Comparison of ENCODE assay signal across 23 cellular contexts in genomic region chr4:183936047-183936446, GRCh38. TPM values are rescaled to one million over a fixed set of nuclear protein-coding genes. Genes with fewer than 3 reads are reported as not detected.
A peak's percentile ranks its signal among the peaks of the same experiment; 100 is the strongest.
DNase-seq lines count a peak whose midpoint lies in the region; ATAC-seq and TF ChIP-seq lines count a peak whose summit lies in the region.
"Had no signal": no experiment of that assay in that cellular context is flagged by ENCODE, and none has a peak within 500 bp of the region (broad histone marks: within the 10 kb centered on the region; RNA-seq: fewer than 3 reads in every experiment).

No MANE protein-coding gene starts in this region.

- H3K56ac ChIP-seq in mesendoderm (ENCODE audit: low read length) = peak overlapping the region; percentile 25

- H3K23ac ChIP-seq in mesendoderm (ENCODE audit: low read length) = no peak overlapping the region

- H2BK120ac ChIP-seq in mesendoderm (ENCODE audit: low read depth, low read length) = no peak overlapping the region

- H2BK5ac ChIP-seq in mesendoderm (ENCODE audit: low read length) = no peak overlapping the region

- H3K27me3 Mint-ChIP-seq in brain = no peaks in the 10 kb centered on the region
- no peaks in the 10 kb centered on the region for H3K27me3 Mint-ChIP-seq in activated T-helper 2 cell treated with anti-CD3 and anti-CD28 coated beads, Interferon-gamma antibody, Interleukin-2, Interleukin-4, amounts not matched to agents 10 μg/mL and 5 μg/mL and 100 μg/mL, durations not matched to agents 14 hours and 24 hours and 36 hours (ENCODE audit: low read depth)
- peaks cover 6% of the 10 kb centered on the region for H3K27me3 Mint-ChIP-seq in activated T-helper 1 cell treated with anti-CD3 and anti-CD28 coated beads, Interleukin-12 subunit alpha, Interleukin-12 subunit beta, Interleukin-2, Interleukin-4 antibody, amounts not matched to agents 30 ng/mL and 10 ng/mL and 1 ng/mL, durations not matched to agents 14 hours and 24 hours and 36 hours (ENCODE audit: insufficient read depth)

- 43% methylated on average over 6 of the region's 6 CpGs for WGBS in right cardiac atrium
- WGBS in mesendoderm (ENCODE audit: extremely low coverage, insufficient coverage, low lambda C conversion rate) = no CpG with 5 or more reads among the region's 6 CpGs

- no peak overlapping the region for H3K4ac ChIP-seq in mesendoderm (ENCODE audit: low read depth, low read length)

- TF ChIP-seq CTCF in brain (conservative IDR thresholded peaks at IDR 0.05) = no peak

- H3K4me3 Mint-ChIP-seq in brain = peak overlapping the region; percentile 10 to 66 (median 49)
- H3K4me3 Mint-ChIP-seq in activated T-helper 2 cell treated with anti-CD3 and anti-CD28 coated beads, Interferon-gamma antibody, Interleukin-2, Interleukin-4, amounts not matched to agents 10 μg/mL and 5 μg/mL and 100 μg/mL, durations not matched to agents 14 hours and 24 hours and 36 hours (ENCODE audit: low read depth) = no peak overlapping the region
- H3K4me3 Mint-ChIP-seq in activated T-helper 1 cell treated with anti-CD3 and anti-CD28 coated beads, Interleukin-12 subunit alpha, Interleukin-12 subunit beta, Interleukin-2, Interleukin-4 antibody, amounts not matched to agents 30 ng/mL and 10 ng/mL and 1 ng/mL, durations not matched to agents 14 hours and 24 hours and 36 hours = no peak overlapping the region
- H3K4me3 Mint-ChIP-seq: CD8-positive, alpha-beta T cell had no signal

- H3K36me3 ChIP-seq in mesendoderm (ENCODE audit: control insufficient read depth, insufficient read depth, low read length) = no peaks in the 10 kb centered on the region
- H3K36me3 ChIP-seq: BLaER1 treated with 17β-estradiol and CSF1 and Interleukin-3, amounts not matched to agents 10 nM and 100 nM; SJCRH30 had no signal

- peaks cover 44% of the 10 kb centered on the region for H3K36me3 Mint-ChIP-seq in brain
- H3K36me3 Mint-ChIP-seq in activated T-helper 2 cell treated with anti-CD3 and anti-CD28 coated beads, Interferon-gamma antibody, Interleukin-2, Interleukin-4, amounts not matched to agents 10 μg/mL and 5 μg/mL and 100 μg/mL, durations not matched to agents 14 hours and 24 hours and 36 hours (ENCODE audit: low read depth) = no peaks in the 10 kb centered on the region
- no peaks in the 10 kb centered on the region for H3K36me3 Mint-ChIP-seq in activated T-helper 1 cell treated with anti-CD3 and anti-CD28 coated beads, Interleukin-12 subunit alpha, Interleukin-12 subunit beta, Interleukin-2, Interleukin-4 antibody, amounts not matched to agents 30 ng/mL and 10 ng/mL and 1 ng/mL, durations not matched to agents 14 hours and 24 hours and 36 hours (ENCODE audit: low read depth)
- H3K36me3 Mint-ChIP-seq: CD8-positive, alpha-beta T cell had no signal

- H4K8ac ChIP-seq in mesendoderm (ENCODE audit: low read depth, low read length) = no peak overlapping the region

- peak overlapping the region; percentile 14 to 84 (median 41) for H3K27ac Mint-ChIP-seq in brain
- no peak overlapping the region for H3K27ac Mint-ChIP-seq in activated T-helper 2 cell treated with anti-CD3 and anti-CD28 coated beads, Interferon-gamma antibody, Interleukin-2, Interleukin-4, amounts not matched to agents 10 μg/mL and 5 μg/mL and 100 μg/mL, durations not matched to agents 14 hours and 24 hours and 36 hours
- H3K27ac Mint-ChIP-seq in activated T-helper 1 cell treated with anti-CD3 and anti-CD28 coated beads, Interleukin-12 subunit alpha, Interleukin-12 subunit beta, Interleukin-2, Interleukin-4 antibody, amounts not matched to agents 30 ng/mL and 10 ng/mL and 1 ng/mL, durations not matched to agents 14 hours and 24 hours and 36 hours = no peak overlapping the region
- H3K27ac Mint-ChIP-seq: CD8-positive, alpha-beta T cell had no signal

- intact Hi-C loops in left ventricle myocardium superior (cut with micrococcal nuclease) (no loop called here), right cardiac atrium (cut with DNase I) (no loop called here)
- intact Hi-C loops in activated T-helper 2 cell treated with anti-CD3 and anti-CD28 coated beads, Interferon-gamma antibody, Interleukin-2, Interleukin-4, amounts not matched to agents 10 μg/mL and 5 μg/mL and 100 μg/mL, durations not matched to agents 14 hours and 24 hours and 36 hours (cut with micrococcal nuclease) = no loop called here
- intact Hi-C loops in activated T-helper 1 cell treated with anti-CD3 and anti-CD28 coated beads, Interleukin-12 subunit alpha, Interleukin-12 subunit beta, Interleukin-2, Interleukin-4 antibody, amounts not matched to agents 30 ng/mL and 10 ng/mL and 1 ng/mL, durations not matched to agents 14 hours and 24 hours and 36 hours (cut with micrococcal nuclease) = no loop called here

- no peak overlapping the region for H3K4me2 ChIP-seq in mesendoderm (ENCODE audit: low read length)
- H3K4me2 ChIP-seq: BLaER1 treated with 17β-estradiol and CSF1 and Interleukin-3, amounts not matched to agents 10 nM and 100 nM had no signal

- no peak overlapping the region for H2BK15ac ChIP-seq in mesendoderm (replicated peaks; ENCODE audit: low read depth)

- no peaks in the 10 kb centered on the region for H3K9me3 ChIP-seq in right cardiac atrium (ENCODE audit: control insufficient read depth, low read length)
- H3K9me3 ChIP-seq: BLaER1 treated with 17β-estradiol and CSF1 and Interleukin-3, amounts not matched to agents 10 nM and 100 nM; SJCRH30 had no signal

- H3K27ac ChIP-seq in right cardiac atrium (ENCODE audit: low read length) (no peak overlapping the region), mesendoderm (ENCODE audit: low read depth, low read length) (no peak overlapping the region)
- H3K27ac ChIP-seq: BLaER1 treated with 17β-estradiol and CSF1 and Interleukin-3, amounts not matched to agents 10 nM and 100 nM; RWPE1; SJCRH30 had no signal

- H2AK5ac ChIP-seq in mesendoderm (ENCODE audit: low read length) = no peak overlapping the region

- H3K4me1 ChIP-seq in right cardiac atrium (ENCODE audit: control insufficient read depth, insufficient read depth, low read length) = no peaks in the 10 kb centered on the region
- no peaks in the 10 kb centered on the region for H3K4me1 ChIP-seq in mesendoderm (ENCODE audit: control insufficient read depth, low read depth, low read length)
- H3K4me1 ChIP-seq: BLaER1 treated with 17β-estradiol and CSF1 and Interleukin-3, amounts not matched to agents 10 nM and 100 nM; SJCRH30 had no signal

- no peak for DNase-seq in left ventricle myocardium superior
- no peak for DNase-seq in right cardiac atrium
- no peak for DNase-seq in mesendoderm
- no peak for DNase-seq in DMS114 treated with DMSO at 0.1 percent for 48 hours (lab: John Stamatoyannopoulos, UW; ENCODE audit: unreplicated experiment)
- no peak for DNase-seq in mucosa of gallbladder (ENCODE audit: low spot score)
- DNase-seq in activated T-helper 2 cell treated with anti-CD3 and anti-CD28 coated beads, Interferon-gamma antibody, Interleukin-2, Interleukin-4, amounts not matched to agents 10 μg/mL and 5 μg/mL and 100 μg/mL, durations not matched to agents 14 hours and 24 hours and 36 hours (ENCODE audit: low spot score) = no peak
- no peak for DNase-seq in activated T-helper 1 cell treated with anti-CD3 and anti-CD28 coated beads, Interleukin-12 subunit alpha, Interleukin-12 subunit beta, Interleukin-2, Interleukin-4 antibody, amounts not matched to agents 30 ng/mL and 10 ng/mL and 1 ng/mL, durations not matched to agents 14 hours and 24 hours and 36 hours (ENCODE audit: low spot score)
- DNase-seq: Calu3; CD8-positive, alpha-beta T cell; DMS53; EL; KG1; NCI-H1417 treated with DMSO at 0.1 percent for 48 hours; NCI-H187 treated with DMSO at 0.1 percent for 48 hours; NCI-H345; NCI-H524 treated with DMSO at 0.1 percent for 48 hours; PC-3; SJCRH30 had no signal

- ATAC-seq in left ventricle myocardium superior = peak; percentile 58
- no peak for ATAC-seq in right cardiac atrium
- ATAC-seq: CD8-positive, alpha-beta T cell; HCT116; HepG2; PC-3 had no signal

- peaks cover 0 to 12% (median 7%) of the 10 kb centered on the region in 5 experiments for H3K9me3 Mint-ChIP-seq in brain
- no peaks in the 10 kb centered on the region for H3K9me3 Mint-ChIP-seq in activated T-helper 2 cell treated with anti-CD3 and anti-CD28 coated beads, Interferon-gamma antibody, Interleukin-2, Interleukin-4, amounts not matched to agents 10 μg/mL and 5 μg/mL and 100 μg/mL, durations not matched to agents 14 hours and 24 hours and 36 hours
- H3K9me3 Mint-ChIP-seq in activated T-helper 1 cell treated with anti-CD3 and anti-CD28 coated beads, Interleukin-12 subunit alpha, Interleukin-12 subunit beta, Interleukin-2, Interleukin-4 antibody, amounts not matched to agents 30 ng/mL and 10 ng/mL and 1 ng/mL, durations not matched to agents 14 hours and 24 hours and 36 hours = no peaks in the 10 kb centered on the region
- H3K9me3 Mint-ChIP-seq: CD8-positive, alpha-beta T cell had no signal

- no peak overlapping the region for H4K5ac ChIP-seq in mesendoderm (ENCODE audit: low read length)

- no peak overlapping the region for H3K4me3 ChIP-seq in right cardiac atrium (ENCODE audit: low read length)
- no peak overlapping the region for H3K4me3 ChIP-seq in mesendoderm (ENCODE audit: low read length)
- H3K4me3 ChIP-seq: BLaER1 treated with 17β-estradiol and CSF1 and Interleukin-3, amounts not matched to agents 10 nM and 100 nM; SJCRH30 had no signal

- H3K18ac ChIP-seq in mesendoderm (ENCODE audit: low read length) = no peak overlapping the region

- H3K9ac ChIP-seq in mesendoderm (ENCODE audit: low read length) = no peak overlapping the region
- H3K9ac ChIP-seq: BLaER1 treated with 17β-estradiol and CSF1 and Interleukin-3, amounts not matched to agents 10 nM and 100 nM had no signal

- H3K79me2 ChIP-seq in mesendoderm (ENCODE audit: control insufficient read depth, insufficient read depth, low read length) = peaks cover 27% of the 10 kb centered on the region

- no peaks in the 10 kb centered on the region for H3K27me3 ChIP-seq in right cardiac atrium (ENCODE audit: control insufficient read depth, insufficient read depth)
- no peaks in the 10 kb centered on the region for H3K27me3 ChIP-seq in mesendoderm (ENCODE audit: insufficient read depth, low read length, poor library complexity)
- H3K27me3 ChIP-seq: BLaER1 treated with 17β-estradiol and CSF1 and Interleukin-3, amounts not matched to agents 10 nM and 100 nM; SJCRH30 had no signal

- peaks cover 54% of the 10 kb centered on the region for H3K4me1 Mint-ChIP-seq in brain
- H3K4me1 Mint-ChIP-seq in activated T-helper 2 cell treated with anti-CD3 and anti-CD28 coated beads, Interferon-gamma antibody, Interleukin-2, Interleukin-4, amounts not matched to agents 10 μg/mL and 5 μg/mL and 100 μg/mL, durations not matched to agents 14 hours and 24 hours and 36 hours (ENCODE audit: low read depth) = no peaks in the 10 kb centered on the region
- no peaks in the 10 kb centered on the region for H3K4me1 Mint-ChIP-seq in activated T-helper 1 cell treated with anti-CD3 and anti-CD28 coated beads, Interleukin-12 subunit alpha, Interleukin-12 subunit beta, Interleukin-2, Interleukin-4 antibody, amounts not matched to agents 30 ng/mL and 10 ng/mL and 1 ng/mL, durations not matched to agents 14 hours and 24 hours and 36 hours (ENCODE audit: low read depth)

- peaks cover 6% of the 10 kb centered on the region for H3K79me1 ChIP-seq in mesendoderm (ENCODE audit: low read length)

RNA-seq across cellular contexts. Expression of gene STOX2, which starts 30.9 kb away (rescaled TPM):
- 10.6 TPM for total RNA-seq in left ventricle myocardium superior
- 10 to 100 TPM; 12.8 to 19.1 (median 17.3) TPM for total RNA-seq in right cardiac atrium
- 2.5 TPM for polyA plus RNA-seq in right cardiac atrium
- polyA plus RNA-seq in brain (ENCODE audit: insufficient read depth, low read depth, low replicate concordance) = 3.9 TPM
- polyA plus RNA-seq in mesendoderm (2013, experiment 1 of 2) = 28.6 TPM
- 28.3 TPM for polyA plus RNA-seq in mesendoderm (2013, experiment 2 of 2)
- 6.6 TPM for total RNA-seq in mucosa of gallbladder
- not detected in 2 replicates for total RNA-seq in activated T-helper 2 cell treated with anti-CD3 and anti-CD28 coated beads, Interferon-gamma antibody, Interleukin-2, Interleukin-4, amounts not matched to agents 10 μg/mL and 5 μg/mL and 100 μg/mL, durations not matched to agents 14 hours and 24 hours and 36 hours
- total RNA-seq in activated T-helper 1 cell treated with anti-CD3 and anti-CD28 coated beads, Interleukin-12 subunit alpha, Interleukin-12 subunit beta, Interleukin-2, Interleukin-4 antibody, amounts not matched to agents 30 ng/mL and 10 ng/mL and 1 ng/mL, durations not matched to agents 14 hours and 24 hours and 36 hours = not detected in 2 replicates
- total RNA-seq: CD8-positive, alpha-beta T cell had no signal

Comparison
In these comparisons a context has a peak if more than half of its experiments do, and no peak if none do; other contexts are left out.
1. H3K27ac Mint-ChIP-seq: peak in brain (5 of 5); none in activated T-helper 2 cell treated with anti-CD3 and anti-CD28 coated beads, Interferon-gamma antibody, Interleukin-2, Interleukin-4, amounts not matched to agents 10 μg/mL and 5 μg/mL and 100 μg/mL, durations not matched to agents 14 hours and 24 hours and 36 hours (single experiment) and activated T-helper 1 cell treated with anti-CD3 and anti-CD28 coated beads, Interleukin-12 subunit alpha, Interleukin-12 subunit beta, Interleukin-2, Interleukin-4 antibody, amounts not matched to agents 30 ng/mL and 10 ng/mL and 1 ng/mL, durations not matched to agents 14 hours and 24 hours and 36 hours (single experiment).
2. H3K4me3 Mint-ChIP-seq: peak in brain (5 of 5); none in activated T-helper 2 cell treated with anti-CD3 and anti-CD28 coated beads, Interferon-gamma antibody, Interleukin-2, Interleukin-4, amounts not matched to agents 10 μg/mL and 5 μg/mL and 100 μg/mL, durations not matched to agents 14 hours and 24 hours and 36 hours (single experiment) and activated T-helper 1 cell treated with anti-CD3 and anti-CD28 coated beads, Interleukin-12 subunit alpha, Interleukin-12 subunit beta, Interleukin-2, Interleukin-4 antibody, amounts not matched to agents 30 ng/mL and 10 ng/mL and 1 ng/mL, durations not matched to agents 14 hours and 24 hours and 36 hours (single experiment).